Comparison of ENCODE assay signal across 9 cellular contexts in the genomic region with DNA sequence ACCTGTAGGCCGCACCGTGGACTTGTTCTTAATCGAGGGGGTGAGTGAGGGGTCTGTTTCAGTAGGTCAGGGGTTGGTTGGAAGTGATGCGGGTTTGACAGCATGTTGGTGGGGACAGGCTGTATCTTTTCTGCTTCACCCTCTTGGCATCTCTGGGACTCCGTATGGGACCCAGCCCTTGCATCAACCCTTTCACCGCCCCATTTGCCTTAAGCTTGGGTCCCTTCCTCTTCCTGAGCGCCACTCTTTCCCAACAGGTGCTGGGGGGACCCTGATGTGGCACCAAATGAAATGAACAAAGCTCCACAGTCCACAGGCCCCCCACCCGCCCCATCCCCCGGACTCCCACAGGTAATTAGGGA. TPM values are rescaled to one million over a fixed set of nuclear protein-coding genes. Genes with fewer than 3 reads are reported as not detected.
DNase-seq lines count a peak whose midpoint lies in the region; ATAC-seq and TF ChIP-seq lines count a peak whose summit lies in the region.
"Had no signal": no experiment of that assay in that cellular context is flagged by ENCODE, and none has a peak within 500 bp of the region (broad histone marks: within the 10 kb centered on the region; RNA-seq: fewer than 3 reads in every experiment).

No MANE protein-coding gene starts in this region.

- no peak overlapping the region for H2BK5ac ChIP-seq in H9 (ENCODE audit: insufficient read length, low read length)

- H3K27me3 Mint-ChIP-seq in CD8-positive, alpha-beta memory T cell: no peaks in the 10 kb centered on the region
- H3K27me3 Mint-ChIP-seq in H9 (ENCODE audit: low read depth) (no peaks in the 10 kb centered on the region), WTC11 (ENCODE audit: low read depth) (no peaks in the 10 kb centered on the region)

- no peak overlapping the region for H4K91ac ChIP-seq in H9 (ENCODE audit: insufficient read length, low read depth, low read length)

- intact Hi-C loops in stomach (cut with DNase I; ENCODE audit: low total_unique reads): no loop called here

- H3K27ac Mint-ChIP-seq in CD8-positive, alpha-beta memory T cell: peak overlapping the region; percentile 88 to 99 (median 96)
- H3K27ac Mint-ChIP-seq in H9: peak overlapping the region in 2 of 3 experiments; percentile 55 to 96; a peak in 3 of 7 replicates
- peak overlapping the region; percentile 70; the same call in 1 of the 2 replicates for H3K27ac Mint-ChIP-seq in WTC11

- H4K8ac ChIP-seq in H9 (replicated peaks; ENCODE audit: insufficient read length, low read depth, low read length): no peak overlapping the region

- H3K4me3 Mint-ChIP-seq in CD8-positive, alpha-beta memory T cell: peak overlapping the region; percentile 69 to 91 (median 84)
- H3K4me3 Mint-ChIP-seq in H9 (peak overlapping the region; percentile 87 to 93), WTC11 (peak overlapping the region; percentile 72)

- no peak overlapping the region for H3K4ac ChIP-seq in H9 (ENCODE audit: low read depth, low read length)

- no peaks in the 10 kb centered on the region for H3K9me3 ChIP-seq in CD8-positive, alpha-beta memory T cell (ENCODE audit: low read length)
- H3K9me3 ChIP-seq in H9 (ENCODE audit: control insufficient read depth, low read depth, low read length) (no peaks in the 10 kb centered on the region), iPS DF 6.9 (ENCODE audit: control insufficient read depth, insufficient read depth, low read length) (no peaks in the 10 kb centered on the region), stomach (no peaks in the 10 kb centered on the region)

- H2BK120ac ChIP-seq in H9 (ENCODE audit: low read depth, low read length, poor library complexity, severe bottlenecking): no peak overlapping the region

- ATAC-seq in WTC11: no peak

- CTCF ChIA-PET in CD8-positive, alpha-beta memory T cell (lab: Charles Lee): interaction anchor here (0.7 kb wide), 1 partner anchor 431 kb away, joined by 3 read pairs; no protein-coding TSS in a partner anchor
- CTCF ChIA-PET in WTC11 (lab: Charles Lee): interaction anchor here (1.4 kb wide), 1 partner anchor 139 kb away, joined by 3 read pairs; no protein-coding TSS in a partner anchor

- no peak overlapping the region for H3K18ac ChIP-seq in H9 (ENCODE audit: insufficient read length, low read depth, low read length)

- H2AFZ ChIP-seq in H9 (ENCODE audit: low read length): no peak overlapping the region

- no peak for TF ChIP-seq POLR2A in stomach (IDR thresholded peaks at IDR 0.05)

- H3K56ac ChIP-seq in H9 (ENCODE audit: insufficient read length, low read depth, low read length): no peak overlapping the region

- peaks cover 0 to 35% (median 2%) of the 10 kb centered on the region in 3 donors for H3K36me3 Mint-ChIP-seq in CD8-positive, alpha-beta memory T cell
- H3K36me3 Mint-ChIP-seq in H9 (ENCODE audit: insufficient read depth in 1 of 3, low read depth in 3 of 3) (peaks cover 23 to 46% (median 33%) of the 10 kb centered on the region in 3 experiments; a peak in 6 of 7 replicates), WTC11 (peaks cover 22% of the 10 kb centered on the region)

- peaks cover 30 to 43% (median 36%) of the 10 kb centered on the region in 3 donors for H3K4me1 Mint-ChIP-seq in CD8-positive, alpha-beta memory T cell
- H3K4me1 Mint-ChIP-seq in H9: peaks cover 26 to 27% of the 10 kb centered on the region in 2 experiments
- peaks cover 24% of the 10 kb centered on the region for H3K4me1 Mint-ChIP-seq in WTC11

- peaks cover 42% of the 10 kb centered on the region for H3K79me2 ChIP-seq in H9 (ENCODE audit: insufficient read depth, low read length)

- no peak overlapping the region for H3K23ac ChIP-seq in H9 (ENCODE audit: insufficient read length, low read depth, low read length)

- H2BK12ac ChIP-seq in H9 (ENCODE audit: insufficient read length, low read depth, low read length): no peak overlapping the region

- H3K4me1 ChIP-seq in CD8-positive, alpha-beta memory T cell (ENCODE audit: insufficient read depth, low read length): peaks cover 22% of the 10 kb centered on the region
- peaks cover 8% of the 10 kb centered on the region; the same call in 1 of the 2 replicates for H3K4me1 ChIP-seq in H9 (ENCODE audit: insufficient read depth, low read length)
- H3K4me1 ChIP-seq in iPS DF 6.9 (ENCODE audit: control insufficient read depth, insufficient read depth, low read length): no peaks in the 10 kb centered on the region
- peaks cover 46 to 58% (median 52%) of the 10 kb centered on the region in 4 donors for H3K4me1 ChIP-seq in stomach

- no peak for TF ChIP-seq EP300 in stomach (IDR thresholded peaks at IDR 0.05)

- H3K79me1 ChIP-seq in H9 (ENCODE audit: insufficient read depth, low read depth, low read length, poor library complexity, severe bottlenecking): peaks cover 6% of the 10 kb centered on the region

- no peaks in the 10 kb centered on the region for H3K27me3 ChIP-seq in CD8-positive, alpha-beta memory T cell (ENCODE audit: insufficient read depth, low read length, poor library complexity, severe bottlenecking)
- H3K27me3 ChIP-seq in H9 (ENCODE audit: insufficient read depth, low read length): no peaks in the 10 kb centered on the region
- H3K27me3 ChIP-seq in iPS DF 6.9 (ENCODE audit: control insufficient read depth, insufficient read depth, low read length): no peaks in the 10 kb centered on the region
- H3K27me3 ChIP-seq in stomach: no peaks in the 10 kb centered on the region

- H4K5ac ChIP-seq in H9 (ENCODE audit: insufficient read length, low read depth, low read length): no peak overlapping the region

- peak overlapping the region; percentile 97 for H3K4me2 ChIP-seq in H9 (ENCODE audit: insufficient read depth, insufficient read length, low read length)

- no peak for TF ChIP-seq CTCF in H9 (conservative IDR thresholded peaks at IDR 0.05)
- no peak for TF ChIP-seq CTCF in WTC11 (IDR thresholded peaks at IDR 0.05)
- TF ChIP-seq CTCF in stomach (IDR thresholded peaks at IDR 0.05): no peak

- H3K27ac ChIP-seq in CD8-positive, alpha-beta memory T cell (ENCODE audit: low read depth, low read length): peak overlapping the region; percentile 82
- H3K27ac ChIP-seq in H9 (ENCODE audit: insufficient read length, low read depth, low read length) (no peak overlapping the region), iPS DF 6.9 (ENCODE audit: low read length) (no peak overlapping the region), stomach (peak overlapping the region; percentile 95 to 99 (median 98))

- peak overlapping the region; percentile 68 for H3K14ac ChIP-seq in H9 (ENCODE audit: insufficient read depth, low read length)

- H3K36me3 ChIP-seq in CD8-positive, alpha-beta memory T cell (ENCODE audit: insufficient read depth, low read length): peaks cover 10% of the 10 kb centered on the region
- peaks cover 9% of the 10 kb centered on the region for H3K36me3 ChIP-seq in iPS DF 6.9 (ENCODE audit: control insufficient read depth, insufficient read depth, low read length)
- H3K36me3 ChIP-seq in stomach: peaks cover 8 to 45% (median 23%) of the 10 kb centered on the region in 4 donors

- WGBS in H9 (ENCODE audit: extremely low coverage, insufficient read length, low lambda C conversion rate): no CpG with 5 or more reads among the region's 9 CpGs
- no CpG with 5 or more reads among the region's 9 CpGs for WGBS in iPS DF 6.9 (ENCODE audit: insufficient coverage, insufficient read length)
- WGBS in stomach, 5 donors: 1 to 6% (median 3%) methylated on average over 7 to 9 of the region's 9 CpGs

- no peak for DNase-seq in CD8-positive, alpha-beta memory T cell
- no peak for DNase-seq in H9
- DNase-seq in WTC11 (ENCODE audit: low spot score): no peak
- no peak for DNase-seq in iPS DF 6.9 (ENCODE audit: low read depth, low spot score)
- no peak for DNase-seq in stomach
- DNase-seq in NCI-H2029 (lab: John Stamatoyannopoulos, UW): no peak
- no peak for DNase-seq in activated effector memory CD4-positive, alpha-beta T cell treated with Interleukin-2 at 50 U/mL for 16 hours
- no peak for DNase-seq in NK-92 treated with Interleukin-12 subunit alpha and Interleukin-12 subunit beta, amount 100 ng/mL, for 24 hours (lab: John Stamatoyannopoulos, UW)

- H3T11ph ChIP-seq in H9 (ENCODE audit: low read length): no peak overlapping the region

- H2AK5ac ChIP-seq in H9 (ENCODE audit: insufficient read length, low read length): no peak overlapping the region

- H3K4me3 ChIP-seq in CD8-positive, alpha-beta memory T cell (ENCODE audit: low read length): peak overlapping the region; percentile 78
- H3K4me3 ChIP-seq in iPS DF 6.9 (ENCODE audit: low read length): peak overlapping the region; percentile 95
- peak overlapping the region; percentile 61 to 79 (median 73) for H3K4me3 ChIP-seq in stomach

- no peak overlapping the region for H2BK20ac ChIP-seq in H9 (ENCODE audit: low read depth, low read length, poor library complexity, severe bottlenecking)

- POLR2A ChIA-PET in CD8-positive, alpha-beta memory T cell (lab: Charles Lee): no interaction called here
- POLR2A ChIA-PET in WTC11 (lab: Charles Lee): no interaction called here

- peaks cover 10% of the 10 kb centered on the region for H3K23me2 ChIP-seq in H9 (ENCODE audit: insufficient read length, low read depth, low read length, poor library complexity, severe bottlenecking)

- no peaks in the 10 kb centered on the region for H4K20me1 ChIP-seq in H9 (ENCODE audit: control insufficient read depth, insufficient read depth, insufficient read length)

- H2BK15ac ChIP-seq in H9 (ENCODE audit: low read depth, low read length): no peak overlapping the region

- H3K9me3 Mint-ChIP-seq in CD8-positive, alpha-beta memory T cell: no peaks in the 10 kb centered on the region
- H3K9me3 Mint-ChIP-seq in H9 (no peaks in the 10 kb centered on the region), WTC11 (no peaks in the 10 kb centered on the region)

- peak overlapping the region; percentile 85 for H3K9ac ChIP-seq in H9 (ENCODE audit: extremely low read depth, insufficient read length, low read length)

RNA-seq across cellular contexts. Expression of gene EIF4G1, which starts 1.1 kb away (rescaled TPM):
- 100 to 1,000 TPM; 693 to 694 TPM for total RNA-seq in CD8-positive, alpha-beta memory T cell
- polyA plus RNA-seq in CD8-positive, alpha-beta memory T cell: 46.2 TPM
- total RNA-seq in H9 (2021) (532 and 544 TPM in 2 replicates), WTC11 (2021) (411 to 557 TPM (median 439 TPM) in 3 replicates), stomach (100 to 1,000 TPM; 167 to 572 (median 203) TPM)
- 100 to 1,000 TPM in 2 of 3 donors, 10 to 100 TPM in 1; 86.5 to 171 (median 134) TPM for polyA plus RNA-seq in stomach

RNA-seq across cellular contexts. Expression of gene PSMD2, which starts 16.4 kb away (rescaled TPM):
- total RNA-seq in CD8-positive, alpha-beta memory T cell: 100 to 1,000 TPM; 334 to 342 TPM
- polyA plus RNA-seq in CD8-positive, alpha-beta memory T cell: 211 TPM
- total RNA-seq in H9 (2021) (337 and 344 TPM in 2 replicates), WTC11 (2021) (303 to 359 TPM (median 320 TPM) in 3 replicates), stomach (100 to 1,000 TPM; 124 to 239 (median 172) TPM)
- 100 to 1,000 TPM in 1 of 3 donors, 10 to 100 TPM in 2; 73.0 to 119 (median 81.7) TPM for polyA plus RNA-seq in stomach

RNA-seq across cellular contexts. Expression of gene FAM131A, which starts 21.9 kb away (rescaled TPM):
- total RNA-seq in CD8-positive, alpha-beta memory T cell: 1 to 10 TPM; 2.2 to 2.4 TPM
- 2.2 TPM for polyA plus RNA-seq in CD8-positive, alpha-beta memory T cell
- total RNA-seq in H9 (2021) (14.4 and 15.5 TPM in 2 replicates), WTC11 (2021) (20.3 to 23.0 TPM (median 20.4 TPM) in 3 replicates), stomach (10 to 100 TPM in 3 of 5 donors, 1 to 10 TPM in 2; 1.8 to 73.2 (median 28.8) TPM)
- polyA plus RNA-seq in stomach: 10 to 100 TPM; 10.0 to 13.0 (median 12.5) TPM

RNA-seq across cellular contexts. Expression of gene ECE2, which starts 39.7 kb away (rescaled TPM):
- not detected for total RNA-seq in CD8-positive, alpha-beta memory T cell
- not detected for polyA plus RNA-seq in CD8-positive, alpha-beta memory T cell
- total RNA-seq in H9 (2021) (not detected in 2 replicates), WTC11 (2021) (0.46 to 1.2 TPM (median 0.64 TPM) in 3 replicates), stomach (1 to 10 TPM in 1 of 5 donors, under 1 TPM in 1, not detected in 3; 0.45 to 2.9 TPM)
- not detected for polyA plus RNA-seq in stomach
- total RNA-seq: LHCN-M2 had no signal

RNA-seq across cellular contexts. Expression of gene CLCN2, which starts 45.9 kb away (rescaled TPM):
- total RNA-seq in CD8-positive, alpha-beta memory T cell: 1 to 10 TPM; 6.3 to 7.3 TPM
- polyA plus RNA-seq in CD8-positive, alpha-beta memory T cell: 0.54 TPM
- total RNA-seq in H9 (2021) (17.2 and 19.5 TPM in 2 replicates), WTC11 (2021) (15.7 to 22.6 TPM (median 17.0 TPM) in 3 replicates), stomach (10 to 100 TPM in 2 of 5 donors, 1 to 10 TPM in 3; 4.2 to 34.5 (median 5.8) TPM)
- 1 to 10 TPM; 2.1 to 5.1 (median 2.5) TPM for polyA plus RNA-seq in stomach

Comparison
In these comparisons a context has a peak if more than half of its experiments do, and no peak if none do; other contexts are left out.
1. H3K27ac ChIP-seq: peak in CD8-positive, alpha-beta memory T cell (single experiment) and stomach (5 of 5); none in H9 (single experiment) and iPS DF 6.9 (single experiment).
2. Peak in every context shown above with its lines, with median percentiles within 50 percentile points of each other: H3K4me3 ChIP-seq, H3K27ac Mint-ChIP-seq and H3K4me3 Mint-ChIP-seq.